ENCODE assay signal across 24 cellular contexts in genomic region chr18:68418226-68418868, GRCh38.
"Had no signal": no experiment of that assay in that cellular context is flagged by ENCODE, and none has a peak within 500 bp of the region (broad histone marks: within the 10 kb centered on the region; RNA-seq: fewer than 3 reads in every experiment).

No MANE protein-coding gene starts in this region.

- H3K9me3 Mint-ChIP-seq: activated T-cell treated with anti-CD3 and anti-CD28 coated beads, Interleukin-2, amount 50 U/mL, for 24 hours; activated T-helper 17 cell treated with anti-CD3 and anti-CD28 coated beads, Interleukin-2, amount 50 U/mL, for 72 hours; stimulated activated memory B cell treated with anti-CD40 and anti-IgM and Interleukin-4, amounts not matched to agents 10 μg/mL and 1 μg/mL and 100 μg/mL, for 72 hours had no signal

- H3K4me1 Mint-ChIP-seq: activated CD4-positive, alpha-beta T cell treated with anti-CD3 and anti-CD28 coated beads for 36 hours; activated T-helper 17 cell treated with anti-CD3 and anti-CD28 coated beads, Interleukin-2, amount 50 U/mL, for 72 hours; naive B cell; stimulated activated memory B cell treated with anti-CD40 and anti-IgM and Interleukin-4, amounts not matched to agents 10 μg/mL and 1 μg/mL and 100 μg/mL, for 72 hours had no signal

- H3K4me3 Mint-ChIP-seq: activated CD4-positive, alpha-beta T cell treated with anti-CD3 and anti-CD28 coated beads for 36 hours; activated naive CD8-positive, alpha-beta T cell; activated T-cell treated with anti-CD3 and anti-CD28 coated beads, Interleukin-2, amount 50 U/mL, for 24 hours; activated T-helper 17 cell treated with anti-CD3 and anti-CD28 coated beads, Interleukin-2, amount 50 U/mL, for 72 hours; naive B cell; neural crest cell; stimulated activated memory B cell treated with anti-CD40 and anti-IgM and Interleukin-4, amounts not matched to agents 10 μg/mL and 1 μg/mL and 100 μg/mL, for 72 hours; WTC11 had no signal

- H3K27me3 ChIP-seq: adrenal gland, breast epithelium, esophagus squamous epithelium, gastrocnemius medialis, stomach, suprapubic skin, tibial nerve had no signal

- H3K27ac Mint-ChIP-seq: activated CD4-positive, alpha-beta T cell treated with anti-CD3 and anti-CD28 coated beads for 36 hours; activated naive CD8-positive, alpha-beta T cell; activated T-cell treated with anti-CD3 and anti-CD28 coated beads, Interleukin-2, amount 50 U/mL, for 24 hours; activated T-helper 17 cell treated with anti-CD3 and anti-CD28 coated beads, Interleukin-2, amount 50 U/mL, for 72 hours; naive B cell; stimulated activated memory B cell treated with anti-CD40 and anti-IgM and Interleukin-4, amounts not matched to agents 10 μg/mL and 1 μg/mL and 100 μg/mL, for 72 hours had no signal

- H3K4me3 ChIP-seq: adrenal gland, breast epithelium, coronary artery, esophagus squamous epithelium, gastrocnemius medialis, mucosa of descending colon, skin epidermis, stomach, suprapubic skin, tibial nerve had no signal

- H3K36me3 Mint-ChIP-seq: activated naive CD8-positive, alpha-beta T cell; naive B cell; stimulated activated memory B cell treated with anti-CD40 and anti-IgM and Interleukin-4, amounts not matched to agents 10 μg/mL and 1 μg/mL and 100 μg/mL, for 72 hours had no signal

- H3K4me1 ChIP-seq: adrenal gland, breast epithelium, gastrocnemius medialis, stomach, suprapubic skin, tibial nerve had no signal

- H3K9me3 ChIP-seq: adrenal gland, breast epithelium, gastrocnemius medialis, mucosa of descending colon, suprapubic skin had no signal

- DNase-seq: activated CD4-positive, alpha-beta T cell treated with anti-CD3 and anti-CD28 coated beads for 36 hours; activated CD4-positive, alpha-beta T cell treated with anti-CD3 and anti-CD28 coated beads, Interleukin-2, amount 50 U/mL, for 4 hours; activated CD8-positive, alpha-beta memory T cell treated with anti-CD3 and anti-CD28 coated beads for 24 hours; activated CD8-positive, alpha-beta memory T cell treated with anti-CD3 and anti-CD28 coated beads, Interleukin-2, amount 50 U/mL, for 4 hours; activated naive CD4-positive, alpha-beta T cell; activated T-cell treated with anti-CD3 and anti-CD28 coated beads, Interleukin-2, amount 50 U/mL, for 24 hours; adrenal gland; esophagus squamous epithelium; gastrocnemius medialis; mucosa of descending colon; naive B cell; stimulated activated CD4-positive, alpha-beta T cell treated with anti-CD3 and anti-CD28 coated beads, Interleukin-2, amount 100 ng/mL, for 24 hours; stomach; T-helper 1 cell had no signal

- H3K27me3 Mint-ChIP-seq: activated T-cell treated with anti-CD3 and anti-CD28 coated beads, Interleukin-2, amount 50 U/mL, for 24 hours; activated T-helper 17 cell treated with anti-CD3 and anti-CD28 coated beads, Interleukin-2, amount 50 U/mL, for 72 hours; naive B cell; stimulated activated memory B cell treated with anti-CD40 and anti-IgM and Interleukin-4, amounts not matched to agents 10 μg/mL and 1 μg/mL and 100 μg/mL, for 72 hours had no signal

- ATAC-seq: activated CD4-positive, alpha-beta T cell treated with anti-CD3 and anti-CD28 coated beads for 36 hours; activated T-helper 17 cell treated with anti-CD3 and anti-CD28 coated beads, Interleukin-2, amount 50 U/mL, for 72 hours; gastrocnemius medialis; mucosa of descending colon; stimulated activated memory B cell treated with anti-CD40 and anti-IgM and Interleukin-4, amounts not matched to agents 10 μg/mL and 1 μg/mL and 100 μg/mL, for 72 hours; WTC11 had no signal

- H3K36me3 ChIP-seq: adrenal gland, breast epithelium, esophagus squamous epithelium, gastrocnemius medialis, stomach, suprapubic skin, tibial nerve had no signal

- H3K27ac ChIP-seq: adrenal gland, breast epithelium, coronary artery, esophagus squamous epithelium, gastrocnemius medialis, skin epidermis, stomach, suprapubic skin, tibial nerve had no signal
